ENCODE assay signal across 1 cellular context in the genomic region with DNA sequence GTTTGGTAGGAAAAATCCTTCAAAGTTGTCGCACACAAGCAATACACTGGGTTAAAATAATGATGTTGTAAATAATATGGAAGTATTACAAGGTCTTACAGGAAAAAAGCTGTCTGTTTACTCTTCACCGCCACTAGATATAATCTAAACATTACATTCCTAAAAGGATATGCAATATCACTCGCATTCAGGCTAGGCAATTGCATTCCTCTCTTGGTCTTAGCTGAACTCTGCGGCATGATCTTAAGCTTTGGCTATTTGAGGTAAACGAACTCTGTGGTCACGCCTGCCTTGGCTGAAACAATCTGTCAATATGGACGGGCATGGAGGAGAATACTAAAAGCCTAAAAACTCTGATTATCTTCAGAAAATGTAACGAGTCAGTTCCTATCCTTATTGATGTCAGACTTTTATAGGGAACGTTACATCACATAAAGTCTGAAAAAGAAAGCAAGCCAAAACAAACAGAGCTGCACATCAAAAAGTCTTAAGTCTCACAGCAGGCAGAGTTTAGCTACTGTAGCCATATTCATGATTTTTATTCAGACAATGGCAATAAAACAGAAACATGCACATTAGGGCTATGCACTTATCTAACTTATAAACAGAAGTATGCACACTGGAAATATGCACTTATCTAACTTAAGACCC.
TF ChIP-seq lines count a peak whose summit lies in the region.

No MANE protein-coding gene starts in this region.

TF ChIP-seq in HCT116, 20 proteins besides CTCF, POLR2A, EP300 and RAD21 (continued from another document):
- TF ChIP-seq, protein P1, sequence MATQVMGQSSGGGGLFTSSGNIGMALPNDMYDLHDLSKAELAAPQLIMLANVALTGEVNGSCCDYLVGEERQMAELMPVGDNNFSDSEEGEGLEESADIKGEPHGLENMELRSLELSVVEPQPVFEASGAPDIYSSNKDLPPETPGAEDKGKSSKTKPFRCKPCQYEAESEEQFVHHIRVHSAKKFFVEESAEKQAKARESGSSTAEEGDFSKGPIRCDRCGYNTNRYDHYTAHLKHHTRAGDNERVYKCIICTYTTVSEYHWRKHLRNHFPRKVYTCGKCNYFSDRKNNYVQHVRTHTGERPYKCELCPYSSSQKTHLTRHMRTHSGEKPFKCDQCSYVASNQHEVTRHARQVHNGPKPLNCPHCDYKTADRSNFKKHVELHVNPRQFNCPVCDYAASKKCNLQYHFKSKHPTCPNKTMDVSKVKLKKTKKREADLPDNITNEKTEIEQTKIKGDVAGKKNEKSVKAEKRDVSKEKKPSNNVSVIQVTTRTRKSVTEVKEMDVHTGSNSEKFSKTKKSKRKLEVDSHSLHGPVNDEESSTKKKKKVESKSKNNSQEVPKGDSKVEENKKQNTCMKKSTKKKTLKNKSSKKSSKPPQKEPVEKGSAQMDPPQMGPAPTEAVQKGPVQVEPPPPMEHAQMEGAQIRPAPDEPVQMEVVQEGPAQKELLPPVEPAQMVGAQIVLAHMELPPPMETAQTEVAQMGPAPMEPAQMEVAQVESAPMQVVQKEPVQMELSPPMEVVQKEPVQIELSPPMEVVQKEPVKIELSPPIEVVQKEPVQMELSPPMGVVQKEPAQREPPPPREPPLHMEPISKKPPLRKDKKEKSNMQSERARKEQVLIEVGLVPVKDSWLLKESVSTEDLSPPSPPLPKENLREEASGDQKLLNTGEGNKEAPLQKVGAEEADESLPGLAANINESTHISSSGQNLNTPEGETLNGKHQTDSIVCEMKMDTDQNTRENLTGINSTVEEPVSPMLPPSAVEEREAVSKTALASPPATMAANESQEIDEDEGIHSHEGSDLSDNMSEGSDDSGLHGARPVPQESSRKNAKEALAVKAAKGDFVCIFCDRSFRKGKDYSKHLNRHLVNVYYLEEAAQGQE (IDR thresholded peaks at IDR 0.05; ENCODE audit: low read depth): no peak
